In the genomic region with DNA sequence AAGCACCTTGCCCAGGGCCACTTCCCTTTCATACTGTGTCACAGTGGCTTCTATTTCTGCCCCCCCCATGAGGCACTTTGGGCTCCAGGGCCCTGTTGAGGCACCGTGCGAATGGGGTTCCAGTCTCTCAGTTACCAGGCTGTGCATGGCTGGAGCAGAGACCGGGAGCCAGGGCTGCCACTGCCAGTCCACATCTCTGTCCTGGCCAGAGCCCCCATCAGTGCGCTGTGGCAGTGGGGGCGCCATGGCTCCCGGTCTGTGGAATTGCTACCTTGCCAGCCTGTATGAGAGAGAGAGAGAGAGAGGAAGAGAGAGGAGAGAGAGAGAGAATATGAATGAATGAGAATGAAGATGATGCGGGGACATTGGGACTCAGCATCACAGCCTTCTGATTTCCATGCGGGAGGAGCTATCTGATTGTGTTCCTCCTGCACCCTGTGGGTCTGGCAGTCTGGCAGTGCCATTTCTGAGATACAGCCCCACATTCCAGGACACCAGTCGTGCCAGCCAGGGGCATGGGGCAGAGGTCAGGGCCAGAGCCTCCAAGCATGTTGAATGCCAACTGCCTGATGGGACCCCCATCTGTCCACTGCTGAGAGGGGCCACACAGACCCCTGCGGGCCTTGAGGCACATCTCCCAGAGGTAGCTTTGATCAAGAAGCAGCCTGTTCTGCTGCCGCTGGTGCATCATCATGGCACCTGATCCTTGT, we compare ENCODE assay signal across 1 cellular context.
TF ChIP-seq lines count a peak whose summit lies in the region.

No MANE protein-coding gene starts in this region.

TF ChIP-seq in HepG2, 621 proteins besides CTCF, POLR2A, EP300 and RAD21:
- no peak for TF ChIP-seq ATAD3A (CRISPR knock-in tag; IDR thresholded peaks at IDR 0.05)
- no peak for TF ChIP-seq RNF2 (conservative IDR thresholded peaks at IDR 0.05; ENCODE audit: low read depth)
- TF ChIP-seq, protein P1, sequence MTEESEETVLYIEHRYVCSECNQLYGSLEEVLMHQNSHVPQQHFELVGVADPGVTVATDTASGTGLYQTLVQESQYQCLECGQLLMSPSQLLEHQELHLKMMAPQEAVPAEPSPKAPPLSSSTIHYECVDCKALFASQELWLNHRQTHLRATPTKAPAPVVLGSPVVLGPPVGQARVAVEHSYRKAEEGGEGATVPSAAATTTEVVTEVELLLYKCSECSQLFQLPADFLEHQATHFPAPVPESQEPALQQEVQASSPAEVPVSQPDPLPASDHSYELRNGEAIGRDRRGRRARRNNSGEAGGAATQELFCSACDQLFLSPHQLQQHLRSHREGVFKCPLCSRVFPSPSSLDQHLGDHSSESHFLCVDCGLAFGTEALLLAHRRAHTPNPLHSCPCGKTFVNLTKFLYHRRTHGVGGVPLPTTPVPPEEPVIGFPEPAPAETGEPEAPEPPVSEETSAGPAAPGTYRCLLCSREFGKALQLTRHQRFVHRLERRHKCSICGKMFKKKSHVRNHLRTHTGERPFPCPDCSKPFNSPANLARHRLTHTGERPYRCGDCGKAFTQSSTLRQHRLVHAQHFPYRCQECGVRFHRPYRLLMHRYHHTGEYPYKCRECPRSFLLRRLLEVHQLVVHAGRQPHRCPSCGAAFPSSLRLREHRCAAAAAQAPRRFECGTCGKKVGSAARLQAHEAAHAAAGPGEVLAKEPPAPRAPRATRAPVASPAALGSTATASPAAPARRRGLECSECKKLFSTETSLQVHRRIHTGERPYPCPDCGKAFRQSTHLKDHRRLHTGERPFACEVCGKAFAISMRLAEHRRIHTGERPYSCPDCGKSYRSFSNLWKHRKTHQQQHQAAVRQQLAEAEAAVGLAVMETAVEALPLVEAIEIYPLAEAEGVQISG (CRISPR knock-in tag; IDR thresholded peaks at IDR 0.05): no peak
- TF ChIP-seq SOX13 (IDR thresholded peaks at IDR 0.05): no peak
- no peak for TF ChIP-seq SOX13 (CRISPR knock-in tag; conservative IDR thresholded peaks at IDR 0.05 in 1 of 2, IDR thresholded peaks at IDR 0.05 in 1 of 2)
- no peak for TF ChIP-seq DMTF1 (CRISPR knock-in tag; IDR thresholded peaks at IDR 0.05)
- TF ChIP-seq, protein P2, sequence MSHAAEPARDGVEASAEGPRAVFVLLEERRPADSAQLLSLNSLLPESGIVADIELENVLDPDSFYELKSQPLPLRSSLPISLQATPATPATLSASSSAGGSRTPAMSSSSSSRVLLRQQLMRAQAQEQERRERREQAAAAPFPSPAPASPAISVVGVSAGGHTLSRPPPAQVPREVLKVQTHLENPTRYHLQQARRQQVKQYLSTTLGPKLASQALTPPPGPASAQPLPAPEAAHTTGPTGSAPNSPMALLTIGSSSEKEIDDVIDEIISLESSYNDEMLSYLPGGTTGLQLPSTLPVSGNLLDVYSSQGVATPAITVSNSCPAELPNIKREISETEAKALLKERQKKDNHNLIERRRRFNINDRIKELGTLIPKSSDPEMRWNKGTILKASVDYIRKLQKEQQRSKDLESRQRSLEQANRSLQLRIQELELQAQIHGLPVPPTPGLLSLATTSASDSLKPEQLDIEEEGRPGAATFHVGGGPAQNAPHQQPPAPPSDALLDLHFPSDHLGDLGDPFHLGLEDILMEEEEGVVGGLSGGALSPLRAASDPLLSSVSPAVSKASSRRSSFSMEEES (CRISPR knock-in tag; IDR thresholded peaks at IDR 0.05): no peak
- TF ChIP-seq GTF2F1 (IDR thresholded peaks at IDR 0.05; ENCODE audit: low read length): no peak
- no peak for TF ChIP-seq ZNF652 (CRISPR knock-in tag; IDR thresholded peaks at IDR 0.05; ENCODE audit: borderline replicate concordance, low read depth)
- no peak for TF ChIP-seq ZNF567 (CRISPR knock-in tag; IDR thresholded peaks at IDR 0.05; ENCODE audit: borderline replicate concordance)
- TF ChIP-seq ZNF766 (CRISPR knock-in tag; IDR thresholded peaks at IDR 0.05; ENCODE audit: borderline replicate concordance): no peak
- no peak for TF ChIP-seq ZC3H13 (CRISPR knock-in tag; IDR thresholded peaks at IDR 0.05)
- no peak for TF ChIP-seq SRY (CRISPR knock-in tag; IDR thresholded peaks at IDR 0.05)
- no peak for TF ChIP-seq ZFP36 (IDR thresholded peaks at IDR 0.05; ENCODE audit: borderline replicate concordance, low read depth, low read length, partially characterized antibody)
- no peak for TF ChIP-seq ZNF629 (CRISPR knock-in tag; conservative IDR thresholded peaks at IDR 0.05)
TF ChIP-seq in HepG2: peak in this region for 0.
